Comparison of ENCODE assay signal across 32 cellular contexts in genomic region chr10:121282264-121282663, GRCh38.
"Had no signal": no experiment of that assay in that cellular context is flagged by ENCODE, and none has a peak within 500 bp of the region (broad histone marks: within the 10 kb centered on the region; RNA-seq: fewer than 3 reads in every experiment).

No MANE protein-coding gene starts in this region.

- H3K27ac ChIP-seq: brain microvascular endothelial cell, cardiac muscle cell, coronary artery, dorsolateral prefrontal cortex, esophagus muscularis mucosa, foreskin keratinocyte, gastroesophageal sphincter, VCaP had no signal

- H3K4me3 ChIP-seq: cardiac muscle cell, coronary artery, dorsolateral prefrontal cortex, esophagus muscularis mucosa, gastroesophageal sphincter had no signal

- H3K9me3 ChIP-seq: esophagus muscularis mucosa, gastroesophageal sphincter had no signal

- ATAC-seq: activated T-helper 17 cell treated with anti-CD3 and anti-CD28 coated beads, Interleukin-2, amount 50 U/mL, for 72 hours; foreskin keratinocyte; gastroesophageal sphincter; WTC11 had no signal

- H3K36me3 ChIP-seq: brain microvascular endothelial cell, cardiac muscle cell, esophagus muscularis mucosa, gastroesophageal sphincter had no signal

- H3K4me1 Mint-ChIP-seq: activated CD4-positive, alpha-beta memory T cell treated with anti-CD3 and anti-CD28 coated beads, Interleukin-2, amount 10 ng/mL, durations not matched to agents 7 days and 5 days; activated CD4-positive, alpha-beta T cell treated with anti-CD3 and anti-CD28 coated beads, Interleukin-2, amount 10 ng/mL, durations not matched to agents 7 days and 5 days; activated T-helper 17 cell treated with anti-CD3 and anti-CD28 coated beads, Interleukin-2, amount 50 U/mL, for 72 hours had no signal

- H3K36me3 Mint-ChIP-seq: activated naive CD8-positive, alpha-beta T cell had no signal

- H3K4me3 Mint-ChIP-seq: activated CD4-positive, alpha-beta memory T cell treated with anti-CD3 and anti-CD28 coated beads, Interleukin-2, amount 10 ng/mL, durations not matched to agents 7 days and 5 days; activated CD4-positive, alpha-beta T cell treated with anti-CD3 and anti-CD28 coated beads, Interleukin-2, amount 10 ng/mL, durations not matched to agents 7 days and 5 days; activated naive CD8-positive, alpha-beta T cell; activated T-cell treated with anti-CD3 and anti-CD28 coated beads, Interleukin-2, amount 50 U/mL, for 24 hours; activated T-helper 17 cell treated with anti-CD3 and anti-CD28 coated beads, Interleukin-2, amount 50 U/mL, for 72 hours; dendritic cell treated with granulocyte-macrophage colony-stimulating factor and Interleukin-4, amounts not matched to agents 40 ng/mL and 50 ng/mL, for 4 days; endodermal cell; WTC11 had no signal

- H3K27me3 ChIP-seq: brain microvascular endothelial cell, cardiac muscle cell, dorsolateral prefrontal cortex, esophagus muscularis mucosa, foreskin keratinocyte, gastroesophageal sphincter had no signal

- H3K27me3 Mint-ChIP-seq: activated CD4-positive, alpha-beta memory T cell treated with anti-CD3 and anti-CD28 coated beads, Interleukin-2, amount 10 ng/mL, durations not matched to agents 7 days and 5 days; activated CD4-positive, alpha-beta T cell treated with anti-CD3 and anti-CD28 coated beads, Interleukin-2, amount 10 ng/mL, durations not matched to agents 7 days and 5 days; activated T-cell treated with anti-CD3 and anti-CD28 coated beads, Interleukin-2, amount 50 U/mL, for 24 hours; activated T-helper 17 cell treated with anti-CD3 and anti-CD28 coated beads, Interleukin-2, amount 50 U/mL, for 72 hours; dendritic cell treated with granulocyte-macrophage colony-stimulating factor and Interleukin-4, amounts not matched to agents 40 ng/mL and 50 ng/mL, for 4 days had no signal

- H3K4me1 ChIP-seq: esophagus muscularis mucosa, gastroesophageal sphincter had no signal

- DNase-seq: activated CD4-positive, alpha-beta memory T cell treated with anti-CD3 and anti-CD28 coated beads, Interleukin-2, amount 10 ng/mL, durations not matched to agents 7 days and 5 days; activated CD4-positive, alpha-beta T cell treated with anti-CD3 and anti-CD28 coated beads for 1 hour; activated CD4-positive, alpha-beta T cell treated with anti-CD3 and anti-CD28 coated beads for 4 hours; activated CD4-positive, alpha-beta T cell treated with anti-CD3 and anti-CD28 coated beads, Interleukin-2, amount 10 ng/mL, durations not matched to agents 7 days and 5 days; activated CD4-positive, alpha-beta T cell treated with anti-CD3 and anti-CD28 coated beads, Interleukin-2, amount 50 U/mL, for 4 hours; activated CD8-positive, alpha-beta memory T cell treated with anti-CD3 and anti-CD28 coated beads, Interleukin-2, amount 50 U/mL, for 48 hours; activated effector memory CD4-positive, alpha-beta T cell treated with Interleukin-2 at 50 U/mL for 16 hours; activated gamma-delta T cell treated with Interleukin-2 at 50 U/mL for 16 hours; activated naive CD4-positive, alpha-beta T cell treated with anti-CD3 and anti-CD28 coated beads, Interleukin-2, amount 50 U/mL, for 16 hours; activated naive CD4-positive, alpha-beta T cell treated with Interleukin-2 at 50 U/mL for 16 hours; activated T-cell treated with anti-CD3 and anti-CD28 coated beads for 4 hours; activated T-cell treated with anti-CD3 and anti-CD28 coated beads, Interleukin-2, amount 50 U/mL, for 24 hours; amniotic stem cell; anterior cingulate cortex; brain microvascular endothelial cell; central memory CD4-positive, alpha-beta T cell; cerebellar nuclear complex; dorsolateral prefrontal cortex; effector memory CD4-positive, alpha-beta T cell; endodermal cell; erythroblast; T-helper 2 cell had no signal

- H3K9me3 Mint-ChIP-seq: activated T-helper 17 cell treated with anti-CD3 and anti-CD28 coated beads, Interleukin-2, amount 50 U/mL, for 72 hours; dendritic cell treated with granulocyte-macrophage colony-stimulating factor and Interleukin-4, amounts not matched to agents 40 ng/mL and 50 ng/mL, for 4 days had no signal
